In the genomic region with DNA sequence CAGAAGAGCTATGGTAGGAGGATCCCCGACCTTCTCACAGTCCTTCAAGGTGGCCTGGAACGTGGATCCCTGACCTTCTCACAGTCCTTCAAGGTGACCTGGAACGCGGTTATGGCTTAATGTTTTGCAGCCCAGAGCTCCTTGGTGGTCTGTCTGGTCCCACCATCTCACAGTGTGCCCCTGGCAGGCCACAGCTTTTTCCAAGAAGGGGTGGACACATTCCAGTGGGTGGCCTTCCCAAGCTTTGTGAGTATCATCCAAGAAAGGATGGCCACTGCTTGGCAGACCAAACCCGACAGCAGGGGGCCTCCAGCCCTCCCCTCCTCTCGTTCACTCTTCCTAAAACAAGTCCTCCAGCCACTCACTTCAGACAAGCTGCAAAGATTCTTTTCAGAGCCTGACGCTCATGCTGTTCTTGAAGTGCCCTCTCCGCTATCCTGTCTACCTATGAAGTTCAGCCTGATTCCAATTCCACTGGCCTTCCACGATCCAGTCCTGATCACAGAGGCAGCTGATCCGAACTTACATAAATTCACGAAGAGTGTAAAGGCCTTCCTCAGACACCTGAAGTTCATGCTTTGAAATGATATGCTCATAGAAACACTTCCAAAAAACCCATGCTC, we compare ENCODE assay signal across 22 cellular contexts. TPM values are rescaled to one million over a fixed set of nuclear protein-coding genes. Genes with fewer than 3 reads are reported as not detected.
DNase-seq lines count a peak whose midpoint lies in the region; ATAC-seq and TF ChIP-seq lines count a peak whose summit lies in the region.
"Had no signal": no experiment of that assay in that cellular context is flagged by ENCODE, and none has a peak within 500 bp of the region (broad histone marks: within the 10 kb centered on the region; RNA-seq: fewer than 3 reads in every experiment).

No MANE protein-coding gene starts in this region.

- no peak overlapping the region for H2AFZ ChIP-seq in DND-41 (ENCODE audit: low read depth, low read length)

- POLR2A ChIA-PET in activated naive CD8-positive, alpha-beta T cell treated with anti-CD3 and anti-CD28 coated beads, Interleukin-2, amount 10 ng/mL, durations not matched to agents 7 days and 5 days (lab: Charles Lee), result interaction anchor here (1.0 to 4.1 kb wide), 4 partner anchors 7 to 412 kb away, joined by 4 to 22 read pairs (median 12); a partner anchor contains a TSS

- H3K9me3 ChIP-seq in DND-41 (ENCODE audit: insufficient read depth, low read length, severe bottlenecking), result no peaks in the 10 kb centered on the region
- no peaks in the 10 kb centered on the region for H3K9me3 ChIP-seq in effector memory CD4-positive, alpha-beta T cell (ENCODE audit: control insufficient read depth, low read length)
- H3K9me3 ChIP-seq: A549; BE2C; BLaER1 treated with 17β-estradiol and CSF1 and Interleukin-3, amounts not matched to agents 10 nM and 100 nM; HAP-1 had no signal

- H3K4me3 ChIP-seq in DND-41 (ENCODE audit: low read depth in 1 of 2, low read length in 2 of 2), result peak overlapping the region; percentile 31 to 79; a peak in 3 of 4 replicates
- H3K4me3 ChIP-seq in effector memory CD4-positive, alpha-beta T cell (ENCODE audit: insufficient read depth, low read depth, low read length, poor library complexity, severe bottlenecking), result no peak overlapping the region
- H3K4me3 ChIP-seq: A549; BLaER1 treated with 17β-estradiol and CSF1 and Interleukin-3, amounts not matched to agents 10 nM and 100 nM; HAP-1 had no signal

- H3K27me3 Mint-ChIP-seq in activated naive CD8-positive, alpha-beta T cell treated with anti-CD3 and anti-CD28 coated beads, Interleukin-2, amount 10 ng/mL, durations not matched to agents 7 days and 5 days, result peaks cover 3% of the 10 kb centered on the region
- H3K27me3 Mint-ChIP-seq in activated naive CD8-positive, alpha-beta T cell treated with anti-CD3 and anti-CD28 coated beads, Interleukin-2, amount 50 U/mL, for 24 hours, result peaks cover 14% of the 10 kb centered on the region
- H3K27me3 Mint-ChIP-seq in osteocyte (ENCODE audit: unreplicated experiment), result peaks cover 15% of the 10 kb centered on the region
- no peaks in the 10 kb centered on the region for H3K27me3 Mint-ChIP-seq in chondrocyte (ENCODE audit: low read depth)
- H3K27me3 Mint-ChIP-seq: CD4-positive, alpha-beta memory T cell had no signal

- peak overlapping the region; percentile 61 for H3K9ac ChIP-seq in DND-41 (ENCODE audit: low read depth, low read length)
- H3K9ac ChIP-seq: BLaER1 treated with 17β-estradiol and CSF1 and Interleukin-3, amounts not matched to agents 10 nM and 100 nM had no signal

- H3K27ac ChIP-seq in DND-41 (ENCODE audit: low read length), result peak overlapping the region; percentile 97
- no peak overlapping the region for H3K27ac ChIP-seq in effector memory CD4-positive, alpha-beta T cell (ENCODE audit: insufficient read depth, low read length, poor library complexity, severe bottlenecking)
- H3K27ac ChIP-seq: A549; BLaER1 treated with 17β-estradiol and CSF1 and Interleukin-3, amounts not matched to agents 10 nM and 100 nM had no signal

- H3K4me1 Mint-ChIP-seq in activated naive CD8-positive, alpha-beta T cell treated with anti-CD3 and anti-CD28 coated beads, Interleukin-2, amount 10 ng/mL, durations not matched to agents 7 days and 5 days, result peaks cover 48% of the 10 kb centered on the region
- H3K4me1 Mint-ChIP-seq in activated naive CD8-positive, alpha-beta T cell treated with anti-CD3 and anti-CD28 coated beads, Interleukin-2, amount 50 U/mL, for 24 hours, result peaks cover 41% of the 10 kb centered on the region
- H3K4me1 Mint-ChIP-seq in osteocyte (ENCODE audit: unreplicated experiment) (peaks cover 2% of the 10 kb centered on the region), chondrocyte (ENCODE audit: low read depth) (peaks cover 14% of the 10 kb centered on the region)

- H3K4me2 ChIP-seq in DND-41 (ENCODE audit: insufficient read depth, low read length), result peak overlapping the region; percentile 87
- H3K4me2 ChIP-seq: A549; BLaER1 treated with 17β-estradiol and CSF1 and Interleukin-3, amounts not matched to agents 10 nM and 100 nM had no signal

- no peak for DNase-seq in activated naive CD8-positive, alpha-beta T cell treated with anti-CD3 and anti-CD28 coated beads, Interleukin-2, amount 10 ng/mL, durations not matched to agents 7 days and 5 days
- no peak for DNase-seq in activated naive CD8-positive, alpha-beta T cell treated with anti-CD3 and anti-CD28 coated beads, Interleukin-2, amount 50 U/mL, for 24 hours
- DNase-seq in DND-41 (peak; percentile 34), osteocyte (ENCODE audit: extremely low spot score, unreplicated experiment) (peak; percentile 59), chondrocyte (ENCODE audit: low spot score) (no peak)
- no peak for DNase-seq in effector memory CD4-positive, alpha-beta T cell
- DNase-seq: 8988T; ACHN; AML-193; BE2C; Calu3; CD4-positive, alpha-beta memory T cell; COR-L47; DMS53; DMS79 treated with DMSO at 0.1 percent for 48 hours; GOT3; HFFc6 had no signal

- no peaks in the 10 kb centered on the region for H3K27me3 ChIP-seq in DND-41 (ENCODE audit: insufficient read depth, low read length, poor library complexity)
- H3K27me3 ChIP-seq in effector memory CD4-positive, alpha-beta T cell (replicated peaks; ENCODE audit: control insufficient read depth, insufficient read depth, low read length, poor library complexity, severe bottlenecking), result no peaks in the 10 kb centered on the region
- H3K27me3 ChIP-seq: BE2C had no signal

- no peaks in the 10 kb centered on the region for H4K20me1 ChIP-seq in DND-41 (ENCODE audit: insufficient read depth, low read length)

- H3K4me1 ChIP-seq in DND-41 (ENCODE audit: insufficient read depth, low read length), result peaks cover 60% of the 10 kb centered on the region
- H3K4me1 ChIP-seq in effector memory CD4-positive, alpha-beta T cell (ENCODE audit: control insufficient read depth, insufficient read depth, low read length, poor library complexity, severe bottlenecking), result peaks cover 22% of the 10 kb centered on the region

- peaks cover 64% of the 10 kb centered on the region for H3K79me2 ChIP-seq in DND-41 (ENCODE audit: insufficient read depth, low read length)

- H3K4me3 Mint-ChIP-seq in activated naive CD8-positive, alpha-beta T cell treated with anti-CD3 and anti-CD28 coated beads, Interleukin-2, amount 10 ng/mL, durations not matched to agents 7 days and 5 days, result peak overlapping the region; percentile 83
- no peak overlapping the region for H3K4me3 Mint-ChIP-seq in activated naive CD8-positive, alpha-beta T cell treated with anti-CD3 and anti-CD28 coated beads, Interleukin-2, amount 50 U/mL, for 24 hours
- H3K4me3 Mint-ChIP-seq in osteocyte (ENCODE audit: unreplicated experiment), result no peak overlapping the region
- no peak overlapping the region for H3K4me3 Mint-ChIP-seq in chondrocyte (ENCODE audit: unreplicated experiment)
- H3K4me3 Mint-ChIP-seq: CD14-positive monocyte, HFFc6 had no signal

- TF ChIP-seq CTCF in DND-41 (IDR thresholded peaks at IDR 0.05; ENCODE audit: borderline replicate concordance, extremely low read depth, low read length, poor library complexity, severe bottlenecking) (peak; percentile 35), osteocyte (IDR thresholded peaks at IDR 0.05) (no peak), chondrocyte (IDR thresholded peaks at IDR 0.05) (no peak)

- H3K36me3 ChIP-seq in DND-41 (ENCODE audit: insufficient read depth, low read length), result peaks cover 16% of the 10 kb centered on the region
- no peaks in the 10 kb centered on the region for H3K36me3 ChIP-seq in effector memory CD4-positive, alpha-beta T cell (ENCODE audit: control insufficient read depth, insufficient read depth, low read length)
- H3K36me3 ChIP-seq: BE2C; BLaER1 treated with 17β-estradiol and CSF1 and Interleukin-3, amounts not matched to agents 10 nM and 100 nM; HAP-1 had no signal

- no peaks in the 10 kb centered on the region for H3K9me3 Mint-ChIP-seq in activated naive CD8-positive, alpha-beta T cell treated with anti-CD3 and anti-CD28 coated beads, Interleukin-2, amount 10 ng/mL, durations not matched to agents 7 days and 5 days
- no peaks in the 10 kb centered on the region for H3K9me3 Mint-ChIP-seq in activated naive CD8-positive, alpha-beta T cell treated with anti-CD3 and anti-CD28 coated beads, Interleukin-2, amount 50 U/mL, for 24 hours
- H3K9me3 Mint-ChIP-seq in osteocyte (ENCODE audit: unreplicated experiment), result no peaks in the 10 kb centered on the region
- H3K9me3 Mint-ChIP-seq in chondrocyte (ENCODE audit: low read depth), result no peaks in the 10 kb centered on the region
- H3K9me3 Mint-ChIP-seq: CD4-positive, alpha-beta memory T cell had no signal

- no peaks in the 10 kb centered on the region for H3K36me3 Mint-ChIP-seq in activated naive CD8-positive, alpha-beta T cell treated with anti-CD3 and anti-CD28 coated beads, Interleukin-2, amount 10 ng/mL, durations not matched to agents 7 days and 5 days
- H3K36me3 Mint-ChIP-seq in activated naive CD8-positive, alpha-beta T cell treated with anti-CD3 and anti-CD28 coated beads, Interleukin-2, amount 50 U/mL, for 24 hours (ENCODE audit: low read depth), result no peaks in the 10 kb centered on the region
- H3K36me3 Mint-ChIP-seq in osteocyte (ENCODE audit: unreplicated experiment), result no peaks in the 10 kb centered on the region
- no peaks in the 10 kb centered on the region for H3K36me3 Mint-ChIP-seq in chondrocyte (ENCODE audit: low read depth)

- H3K27ac Mint-ChIP-seq in activated naive CD8-positive, alpha-beta T cell treated with anti-CD3 and anti-CD28 coated beads, Interleukin-2, amount 10 ng/mL, durations not matched to agents 7 days and 5 days, result no peak overlapping the region
- no peak overlapping the region for H3K27ac Mint-ChIP-seq in activated naive CD8-positive, alpha-beta T cell treated with anti-CD3 and anti-CD28 coated beads, Interleukin-2, amount 50 U/mL, for 24 hours
- H3K27ac Mint-ChIP-seq in osteocyte (ENCODE audit: unreplicated experiment) (no peak overlapping the region), chondrocyte (ENCODE audit: unreplicated experiment) (no peak overlapping the region)
- H3K27ac Mint-ChIP-seq: CD14-positive monocyte; CD4-positive, alpha-beta memory T cell; HFFc6 had no signal

- ATAC-seq in activated naive CD8-positive, alpha-beta T cell treated with anti-CD3 and anti-CD28 coated beads, Interleukin-2, amount 10 ng/mL, durations not matched to agents 7 days and 5 days (ENCODE audit: low read depth), result no peak
- no peak for ATAC-seq in activated naive CD8-positive, alpha-beta T cell treated with anti-CD3 and anti-CD28 coated beads, Interleukin-2, amount 50 U/mL, for 24 hours
- no peak for ATAC-seq in DND-41 (ENCODE audit: insufficient read depth, low read depth)
- no peak for ATAC-seq in GM19452 (IDR thresholded peaks at IDR 0.05; ENCODE audit: unreplicated experiment)
- ATAC-seq: A549 had no signal

RNA-seq across cellular contexts. Expression of a gene that starts 4.2 kb away (rescaled TPM):
- 1 to 10 TPM; 5.6 to 7.3 TPM for total RNA-seq in activated naive CD8-positive, alpha-beta T cell treated with anti-CD3 and anti-CD28 coated beads, Interleukin-2, amount 10 ng/mL, durations not matched to agents 7 days and 5 days
- total RNA-seq in osteocyte (0.39 and 1.5 TPM in 2 replicates), chondrocyte (3.4 to 3.9 TPM (median 3.4 TPM) in 3 replicates)
- total RNA-seq: HFFc6 had no signal

Comparison
In these comparisons a context has a peak if more than half of its experiments do, and no peak if none do; other contexts are left out.
1. DNase-seq: peak in DND-41 (single experiment) and osteocyte (single experiment); none in activated naive CD8-positive, alpha-beta T cell treated with anti-CD3 and anti-CD28 coated beads, Interleukin-2, amount 10 ng/mL, durations not matched to agents 7 days and 5 days (single experiment), activated naive CD8-positive, alpha-beta T cell treated with anti-CD3 and anti-CD28 coated beads, Interleukin-2, amount 50 U/mL, for 24 hours (single experiment), effector memory CD4-positive, alpha-beta T cell (0 of 3) and chondrocyte (single experiment).